Comparison of ENCODE assay signal across 21 cellular contexts in genomic region chr22:20577549-20577975, GRCh38.
DNase-seq lines count a peak whose midpoint lies in the region; ATAC-seq and TF ChIP-seq lines count a peak whose summit lies in the region.
"Had no signal": no experiment of that assay in that cellular context is flagged by ENCODE, and none has a peak within 500 bp of the region (broad histone marks: within the 10 kb centered on the region; RNA-seq: fewer than 3 reads in every experiment).

No MANE protein-coding gene starts in this region.

- no peak overlapping the region for H3K4me3 Mint-ChIP-seq in activated T-cell treated with anti-CD3 and anti-CD28 coated beads, Interleukin-2, amount 50 U/mL, for 4 hours
- H3K4me3 Mint-ChIP-seq in endothelial cell (ENCODE audit: unreplicated experiment), result no peak overlapping the region
- H3K4me3 Mint-ChIP-seq: activated T-helper 17 cell treated with anti-CD3 and anti-CD28 coated beads, Interleukin-2, amount 50 U/mL, for 72 hours; nephron progenitor cell; stimulated activated naive CD8-positive, alpha-beta T cell treated with anti-CD3 and anti-CD28 coated beads, Interleukin-15, Interleukin-2, amounts not matched to agents 100 ng/mL and 50 ng/mL, for 24 hours had no signal

- H3K9me2 ChIP-seq in HCT116 (ENCODE audit: insufficient read depth), result no peaks in the 10 kb centered on the region

- H3K79me2 ChIP-seq in HCT116 (ENCODE audit: insufficient read depth, low read length) (peaks cover 9% of the 10 kb centered on the region; the same call in 1 of the 2 replicates), osteoblast (ENCODE audit: insufficient read depth, low read length) (peaks cover 87% of the 10 kb centered on the region)

- H3K27me3 ChIP-seq in HCT116 (ENCODE audit: insufficient read depth, low read length) (no peaks in the 10 kb centered on the region), osteoblast (ENCODE audit: insufficient read depth, low read length) (no peaks in the 10 kb centered on the region)
- H3K27me3 ChIP-seq: gastroesophageal sphincter had no signal

- 0 out of 2 replicates have a peak, but pooled peaks have one; percentile 7 for TF ChIP-seq RAD21 in HCT116 (IDR thresholded peaks at IDR 0.05; ENCODE audit: low read depth)

- H3K4me3 ChIP-seq in HCT116 (replicated peaks in 1 of 2; ENCODE audit: low read depth in 1 of 2, low read length in 2 of 2), result no peak overlapping the region
- H3K4me3 ChIP-seq in osteoblast (ENCODE audit: insufficient read depth, low read length), result no peak overlapping the region
- H3K4me3 ChIP-seq: gastroesophageal sphincter, HAP-1 had no signal

- no peak overlapping the region for H3K9ac ChIP-seq in HCT116 (ENCODE audit: low read length)

- DNase-seq in activated T-cell treated with anti-CD3 and anti-CD28 coated beads, Interleukin-2, amount 50 U/mL, for 1 hour, result peak; percentile 16
- DNase-seq in activated T-cell treated with anti-CD3 and anti-CD28 coated beads, Interleukin-2, amount 50 U/mL, for 4 hours, result no peak
- DNase-seq in HCT116 (ENCODE audit: low read depth, low spot score), result no peak
- DNase-seq in endothelial cell (ENCODE audit: low spot score), result no peak
- DNase-seq in osteoblast (ENCODE audit: insufficient read length, low spot score, missing footprints), result peak; percentile 78
- DNase-seq in medulla oblongata (ENCODE audit: extremely low spot score), result no peak
- DNase-seq: ACHN; activated CD4-positive, alpha-beta T cell treated with anti-CD3 and anti-CD28 coated beads, Interleukin-2, amount 50 U/mL, for 4 hours; aorta; Kasumi-1; NCI-H1105 treated with DMSO at 0.1 percent for 48 hours; NCI-H2171; NCI-H82; nephron progenitor cell had no signal

- no peak overlapping the region for H3K4me2 ChIP-seq in HCT116 (ENCODE audit: low read length)
- no peak overlapping the region for H3K4me2 ChIP-seq in osteoblast (ENCODE audit: insufficient read depth, low read length)

- ATAC-seq in activated T-cell treated with anti-CD3 and anti-CD28 coated beads, Interleukin-2, amount 50 U/mL, for 4 hours, result no peak
- ATAC-seq in HCT116 (no peak), GM19452 (IDR thresholded peaks at IDR 0.05; ENCODE audit: unreplicated experiment) (no peak), GM21786 (IDR thresholded peaks at IDR 0.05; ENCODE audit: unreplicated experiment) (no peak)
- ATAC-seq: activated T-helper 17 cell treated with anti-CD3 and anti-CD28 coated beads, Interleukin-2, amount 50 U/mL, for 72 hours; gastroesophageal sphincter; SK-N-SH treated with all-trans-retinoic acid at 6 μM for 48 hours had no signal

- H4K20me1 ChIP-seq in HCT116 (ENCODE audit: insufficient read depth) (no peaks in the 10 kb centered on the region), osteoblast (ENCODE audit: insufficient read depth, low read length) (peaks cover 45% of the 10 kb centered on the region)

- POLR2A ChIA-PET in HCT116 (lab: Charles Lee), result no interaction called here

- H3K27ac ChIP-seq in HCT116 (ENCODE audit: low read depth, low read length), result no peak overlapping the region
- no peak overlapping the region for H3K27ac ChIP-seq in osteoblast (ENCODE audit: low read depth, low read length)

- H3K9me3 ChIP-seq in HCT116 (ENCODE audit: control insufficient read depth in 1 of 2, insufficient read depth in 1 of 2, low read depth in 1 of 2, low read length in 2 of 2), result no peaks in the 10 kb centered on the region
- H3K9me3 ChIP-seq in osteoblast (ENCODE audit: low read depth, low read length), result no peaks in the 10 kb centered on the region
- H3K9me3 ChIP-seq: gastroesophageal sphincter, HAP-1 had no signal

- no peaks in the 10 kb centered on the region for H3K4me1 ChIP-seq in HCT116 (ENCODE audit: control insufficient read depth in 1 of 2, insufficient read depth in 2 of 2, low read length in 2 of 2)
- H3K4me1 ChIP-seq in osteoblast (ENCODE audit: insufficient read depth, low read length), result no peaks in the 10 kb centered on the region
- H3K4me1 ChIP-seq: HAP-1 had no signal

- H3K36me3 Mint-ChIP-seq in activated T-cell treated with anti-CD3 and anti-CD28 coated beads, Interleukin-2, amount 50 U/mL, for 4 hours (ENCODE audit: insufficient read depth), result peaks cover 34% of the 10 kb centered on the region
- H3K36me3 Mint-ChIP-seq in endothelial cell (ENCODE audit: low read depth, unreplicated experiment), result peaks cover 52% of the 10 kb centered on the region

- no peaks in the 10 kb centered on the region for H3K27me3 Mint-ChIP-seq in activated T-cell treated with anti-CD3 and anti-CD28 coated beads, Interleukin-2, amount 50 U/mL, for 4 hours (ENCODE audit: low read depth)
- H3K27me3 Mint-ChIP-seq in endothelial cell (ENCODE audit: unreplicated experiment), result peaks cover 8% of the 10 kb centered on the region
- H3K27me3 Mint-ChIP-seq: activated T-helper 17 cell treated with anti-CD3 and anti-CD28 coated beads, Interleukin-2, amount 50 U/mL, for 72 hours; stimulated activated naive CD8-positive, alpha-beta T cell treated with anti-CD3 and anti-CD28 coated beads, Interleukin-15, Interleukin-2, amounts not matched to agents 100 ng/mL and 50 ng/mL, for 24 hours had no signal

- H3K9me3 Mint-ChIP-seq in activated T-cell treated with anti-CD3 and anti-CD28 coated beads, Interleukin-2, amount 50 U/mL, for 4 hours, result no peaks in the 10 kb centered on the region
- H3K9me3 Mint-ChIP-seq in endothelial cell (ENCODE audit: unreplicated experiment), result no peaks in the 10 kb centered on the region
- H3K9me3 Mint-ChIP-seq: activated T-helper 17 cell treated with anti-CD3 and anti-CD28 coated beads, Interleukin-2, amount 50 U/mL, for 72 hours; nephron progenitor cell; stimulated activated naive CD8-positive, alpha-beta T cell treated with anti-CD3 and anti-CD28 coated beads, Interleukin-15, Interleukin-2, amounts not matched to agents 100 ng/mL and 50 ng/mL, for 24 hours had no signal

- H3K36me3 ChIP-seq in HCT116 (ENCODE audit: control insufficient read depth in 1 of 2, insufficient read depth in 2 of 2, low read length in 2 of 2) (peaks cover 24 to 42% of the 10 kb centered on the region in 2 experiments; a peak in 3 of 4 replicates), osteoblast (ENCODE audit: insufficient read depth, low read length) (peaks cover 81% of the 10 kb centered on the region)

- H3K27ac Mint-ChIP-seq in endothelial cell (ENCODE audit: unreplicated experiment), result peak overlapping the region; percentile 48
- H3K27ac Mint-ChIP-seq: activated T-helper 17 cell treated with anti-CD3 and anti-CD28 coated beads, Interleukin-2, amount 50 U/mL, for 72 hours; nephron progenitor cell; stimulated activated naive CD8-positive, alpha-beta T cell treated with anti-CD3 and anti-CD28 coated beads, Interleukin-15, Interleukin-2, amounts not matched to agents 100 ng/mL and 50 ng/mL, for 24 hours had no signal

- peaks cover 28% of the 10 kb centered on the region for H3K4me1 Mint-ChIP-seq in activated T-cell treated with anti-CD3 and anti-CD28 coated beads, Interleukin-2, amount 50 U/mL, for 4 hours (ENCODE audit: low read depth)
- peaks cover 4% of the 10 kb centered on the region for H3K4me1 Mint-ChIP-seq in endothelial cell (ENCODE audit: unreplicated experiment)

- intact Hi-C loops in HCT116 (cut with micrococcal nuclease), result no loop called here

- TF ChIP-seq CTCF in HCT116 (IDR thresholded peaks at IDR 0.05 in 2 of 3, conservative IDR thresholded peaks at IDR 0.05 in 1 of 3; ENCODE audit: borderline replicate concordance in 1 of 3, insufficient read depth in 1 of 3, low read depth in 2 of 3, low read length in 2 of 3) (no peak), endothelial cell (IDR thresholded peaks at IDR 0.05; ENCODE audit: unreplicated experiment) (no peak), osteoblast (IDR thresholded peaks at IDR 0.05; ENCODE audit: extremely low read depth, low read depth, low read length) (no peak)

- no peak overlapping the region for H2AFZ ChIP-seq in HCT116 (ENCODE audit: low read depth, low read length, poor library complexity, severe bottlenecking)
- H2AFZ ChIP-seq in osteoblast (ENCODE audit: low read length), result no peak overlapping the region

- RAD21 ChIA-PET in HCT116 (lab: Charles Lee; ENCODE audit: low non-redundant PET in 1 of 2, low total read pairs in 2 of 2, uncharacterized antibody in 2 of 2, unreplicated experiment in 2 of 2), result no interaction called here

- no TSS peak for BruUV-seq in HCT116 (replicated peaks; lab: Mats Ljungman, UMichigan)

- no peak for TF ChIP-seq POLR2A in HCT116 (IDR thresholded peaks at IDR 0.05; ENCODE audit: borderline replicate concordance, extremely low read depth, insufficient read depth, insufficient read length)

- CTCF ChIA-PET in HCT116 (lab: Charles Lee), result no interaction called here

TF ChIP-seq in HCT116, 20 proteins besides CTCF, POLR2A, EP300 and RAD21 (continues in another document):
- no peak for TF ChIP-seq ZBTB33 (IDR thresholded peaks at IDR 0.05; ENCODE audit: extremely low read depth, insufficient replicate concordance, low read length)
- no peak for TF ChIP-seq YY1 (IDR thresholded peaks at IDR 0.05; ENCODE audit: extremely low read depth, insufficient replicate concordance, low read depth, low read length)
- no peak for TF ChIP-seq CBX3 (IDR thresholded peaks at IDR 0.05; ENCODE audit: low read depth)
- no peak for TF ChIP-seq TCF7L2 (IDR thresholded peaks at IDR 0.05; ENCODE audit: borderline replicate concordance, extremely low read depth, insufficient read depth, insufficient read length)
- no peak for TF ChIP-seq ELF1 (IDR thresholded peaks at IDR 0.05; ENCODE audit: borderline replicate concordance, low read depth)
- TF ChIP-seq EGR1 (IDR thresholded peaks at IDR 0.05; ENCODE audit: low read depth), result no peak
- TF ChIP-seq ZNF274 (IDR thresholded peaks at IDR 0.05; ENCODE audit: low read depth, low read length), result no peak
- no peak for TF ChIP-seq SP1 (IDR thresholded peaks at IDR 0.05; ENCODE audit: low read depth)
- no peak for TF ChIP-seq ZFX (IDR thresholded peaks at IDR 0.05)
- no peak for TF ChIP-seq EZH2 (IDR thresholded peaks at IDR 0.05)
- TF ChIP-seq MAX (IDR thresholded peaks at IDR 0.05), result no peak

Comparison
In these comparisons a context has a peak if more than half of its experiments do, and no peak if none do; other contexts are left out.
1. DNase-seq: peak in activated T-cell treated with anti-CD3 and anti-CD28 coated beads, Interleukin-2, amount 50 U/mL, for 1 hour (single experiment) and osteoblast (single experiment); none in activated T-cell treated with anti-CD3 and anti-CD28 coated beads, Interleukin-2, amount 50 U/mL, for 4 hours (single experiment), HCT116 (single experiment), endothelial cell (single experiment) and medulla oblongata (single experiment).